Comparison of ENCODE assay signal across 8 cellular contexts in the genomic region with DNA sequence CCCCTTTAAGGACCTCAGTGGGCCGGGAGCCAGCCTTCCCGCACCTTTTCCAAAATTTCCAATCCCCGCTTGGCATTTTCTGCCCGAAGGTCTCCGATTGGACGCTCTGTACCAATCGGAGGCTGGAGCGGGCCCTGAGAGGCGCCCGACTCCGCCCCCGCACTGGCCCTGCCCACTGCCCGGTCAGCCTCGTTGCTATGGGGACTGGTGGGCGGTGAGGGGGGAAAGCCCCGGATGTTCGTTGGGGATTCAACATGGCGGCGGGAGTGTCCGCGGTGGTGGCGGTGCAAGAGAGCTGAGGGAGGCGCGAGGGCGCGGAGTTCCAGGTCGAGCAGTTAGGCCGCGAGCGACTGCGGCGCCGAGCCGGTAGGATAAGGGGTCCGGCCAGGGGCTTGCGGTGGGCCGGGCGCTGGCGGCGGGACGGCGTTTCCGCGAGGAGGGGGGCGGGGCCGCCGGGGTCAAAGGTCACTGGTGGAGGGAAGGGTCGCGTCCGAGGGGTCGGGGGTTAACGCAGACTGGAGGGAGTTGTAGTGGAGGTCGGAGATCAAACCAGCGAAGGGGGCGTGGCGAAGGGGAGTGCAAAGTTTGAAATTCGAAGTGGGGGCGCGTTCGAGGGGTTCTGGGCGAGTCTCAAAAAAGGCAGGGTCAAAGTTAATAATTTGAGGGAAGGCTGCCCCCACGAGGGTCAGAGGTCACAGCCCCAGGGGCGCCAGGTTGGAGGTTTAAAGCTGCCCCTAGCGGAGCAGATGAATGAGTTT. TPM values are rescaled to one million over a fixed set of nuclear protein-coding genes. Genes with fewer than 3 reads are reported as not detected.
DNase-seq lines count a peak whose midpoint lies in the region; ATAC-seq and TF ChIP-seq lines count a peak whose summit lies in the region.

A gene (plus strand): TSS at position 233 of the 758 bp plus-strand sequence. CDS start 43,768 bp downstream, outside the sequence.

- H2AFZ ChIP-seq in PC-3 (ENCODE audit: low read length), result peak within 1 kb of the TSS; percentile 92

- peaks cover 50% of the 10 kb centered on the region for H3K79me2 ChIP-seq in PC-3 (ENCODE audit: low read length)

- H3K4me3 ChIP-seq in PC-3 (ENCODE audit: low read length), result peak within 1 kb of the TSS; percentile 96
- H3K4me3 ChIP-seq in epithelial cell of esophagus (ENCODE audit: low read length), result peak within 1 kb of the TSS; percentile 84
- peak within 1 kb of the TSS; percentile 75 for H3K4me3 ChIP-seq in mucosa of descending colon

- intact Hi-C loops in PC-3 (cut with micrococcal nuclease), result no loop called here
- intact Hi-C loops in mucosa of descending colon (cut with DNase I, micrococcal nuclease), result no loop called here

- peak; percentile 11; the same call in 1 of the 2 replicates for TF ChIP-seq RAD21 in Ishikawa (IDR thresholded peaks at IDR 0.05; ENCODE audit: low read depth)

- ATAC-seq in GM21529 (IDR thresholded peaks at IDR 0.05; ENCODE audit: unreplicated experiment) (peak; percentile 91), PC-3 (peak; percentile 93), mucosa of descending colon (peak; percentile 92)

- peak; percentile 92 for DNase-seq in DMS 273 treated with DMSO at 0.1 percent for 48 hours (lab: John Stamatoyannopoulos, UW)
- peak; percentile 96 for DNase-seq in PC-3
- peak; percentile 99 for DNase-seq in activated T-cell treated with anti-CD3 and anti-CD28 coated beads for 48 hours (ENCODE audit: low read depth)
- peak; percentile 98 for DNase-seq in epithelial cell of esophagus (ENCODE audit: low read depth)
- DNase-seq in mucosa of descending colon, result peak; percentile 98
- DNase-seq in stimulated activated CD8-positive, alpha-beta memory T cell treated with anti-CD3 and anti-CD28 coated beads, Interleukin-4, amount 100 ng/mL, for 24 hours (ENCODE audit: low read depth), result peak; percentile 99

- H3K9ac ChIP-seq in PC-3 (ENCODE audit: low read length), result peak within 1 kb of the TSS; percentile 91

- H3K4me1 ChIP-seq in PC-3 (ENCODE audit: insufficient read depth, low read length) (peaks cover 7% of the 10 kb centered on the region; the same call in 1 of the 2 replicates), mucosa of descending colon (ENCODE audit: low read depth) (peaks cover 38% of the 10 kb centered on the region)

- H3F3A ChIP-seq in PC-3 (ENCODE audit: low read length, unreplicated experiment), result no peaks in the 10 kb centered on the region

- POLR2A ChIA-PET in PC-3 (lab: Charles Lee; ENCODE audit: unreplicated experiment), result no interaction called here

- H3K27ac ChIP-seq in PC-3 (ENCODE audit: low read length), result peak within 1 kb of the TSS; percentile 68

- H3K4me2 ChIP-seq in PC-3 (ENCODE audit: low read length), result peak within 1 kb of the TSS; percentile 90

- CTCF ChIA-PET in PC-3 (lab: Charles Lee), result no interaction called here

- H3K36me3 ChIP-seq in PC-3 (ENCODE audit: low read depth, low read length) (no peaks in the 10 kb centered on the region), mucosa of descending colon (ENCODE audit: low read depth) (no peaks in the 10 kb centered on the region)

- H3K9me3 ChIP-seq in PC-3 (ENCODE audit: low read length) (no peaks in the 10 kb centered on the region), mucosa of descending colon (no peaks in the 10 kb centered on the region)

- no peak for TF ChIP-seq EP300 in Ishikawa (IDR thresholded peaks at IDR 0.05; ENCODE audit: borderline replicate concordance)

- peaks cover 20% of the 10 kb centered on the region for H4K20me1 ChIP-seq in PC-3 (ENCODE audit: low read length)

- TF ChIP-seq CTCF in PC-3 (conservative IDR thresholded peaks at IDR 0.05; ENCODE audit: low read depth, low read length) (no peak), epithelial cell of esophagus (IDR thresholded peaks at IDR 0.05; ENCODE audit: insufficient read depth, low read depth, low read length, missing control alignments) (no peak), mucosa of descending colon (IDR thresholded peaks at IDR 0.05) (no peak)

- BruUV-seq in PC-3 (replicated peaks; lab: Mats Ljungman, UMichigan), result no TSS peak

- H3K27me3 ChIP-seq in PC-3 (ENCODE audit: low read length), result no peaks in the 10 kb centered on the region

- no peaks in the 10 kb centered on the region for H3K9me2 ChIP-seq in PC-3 (replicated peaks; ENCODE audit: low read length)

TF ChIP-seq in Ishikawa, 13 proteins besides CTCF, POLR2A, EP300 and RAD21:
- TF ChIP-seq, protein P1, sequence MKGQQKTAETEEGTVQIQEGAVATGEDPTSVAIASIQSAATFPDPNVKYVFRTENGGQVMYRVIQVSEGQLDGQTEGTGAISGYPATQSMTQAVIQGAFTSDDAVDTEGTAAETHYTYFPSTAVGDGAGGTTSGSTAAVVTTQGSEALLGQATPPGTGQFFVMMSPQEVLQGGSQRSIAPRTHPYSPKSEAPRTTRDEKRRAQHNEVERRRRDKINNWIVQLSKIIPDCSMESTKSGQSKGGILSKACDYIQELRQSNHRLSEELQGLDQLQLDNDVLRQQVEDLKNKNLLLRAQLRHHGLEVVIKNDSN (IDR thresholded peaks at IDR 0.05), result no peak
- TF ChIP-seq FOXM1 (IDR thresholded peaks at IDR 0.05; ENCODE audit: borderline replicate concordance, low read depth), result peak; percentile 94
- peak; percentile 85 for TF ChIP-seq ZBTB7A (IDR thresholded peaks at IDR 0.05; ENCODE audit: low read depth)
- peak; percentile 95 for TF ChIP-seq TAF1 (IDR thresholded peaks at IDR 0.05; ENCODE audit: low read depth)
- TF ChIP-seq CREB1 (IDR thresholded peaks at IDR 0.05; ENCODE audit: low read depth), result no peak
- TF ChIP-seq TEAD4 (IDR thresholded peaks at IDR 0.05), result no peak
- peak; percentile 94 for TF ChIP-seq YY1 (IDR thresholded peaks at IDR 0.05; ENCODE audit: low read depth)
- peak; percentile 93 for TF ChIP-seq EGR1 (IDR thresholded peaks at IDR 0.05)
- TF ChIP-seq, protein P2, sequence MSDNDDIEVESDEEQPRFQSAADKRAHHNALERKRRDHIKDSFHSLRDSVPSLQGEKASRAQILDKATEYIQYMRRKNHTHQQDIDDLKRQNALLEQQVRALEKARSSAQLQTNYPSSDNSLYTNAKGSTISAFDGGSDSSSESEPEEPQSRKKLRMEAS (IDR thresholded peaks at IDR 0.05), result peak; percentile 56
- peak; percentile 80 for TF ChIP-seq NFIC (IDR thresholded peaks at IDR 0.05)

RNA-seq across cellular contexts. Expression of the gene that starts here (rescaled TPM):
- 13.5 and 16.2 TPM in 2 replicates for total RNA-seq in PC-3 (2014; rRNA removed)
- total RNA-seq in mucosa of descending colon, result 100 to 1,000 TPM in 1 of 3 donors, 10 to 100 TPM in 2; 54.4 to 116 (median 76.5) TPM

Comparison
In these comparisons a context has a peak if more than half of its experiments do, and no peak if none do; other contexts are left out.
1. Peak in every context shown above with its lines: DNase-seq, ATAC-seq, H3K4me3 ChIP-seq and H3K27ac ChIP-seq.